Comparison of ENCODE assay signal across 1 cellular context in genomic region chr1:39680751-39681150, GRCh38.
TF ChIP-seq lines count a peak whose summit lies in the region.

No MANE protein-coding gene starts in this region.

TF ChIP-seq in H1, 55 proteins besides CTCF, POLR2A, EP300 and RAD21:
- TF ChIP-seq ZNF274 (IDR thresholded peaks at IDR 0.05; ENCODE audit: borderline replicate concordance, extremely low read depth, low read length) (no peak), SUZ12 (IDR thresholded peaks at IDR 0.05; ENCODE audit: low read length) (peak; percentile 41; the same call in 1 of the 2 replicates), SP4 (IDR thresholded peaks at IDR 0.05; ENCODE audit: low read length) (no peak), KDM1A (IDR thresholded peaks at IDR 0.05; ENCODE audit: borderline replicate concordance, low read length) (no peak), SRF (IDR thresholded peaks at IDR 0.05; ENCODE audit: low read depth, low read length) (no peak), EZH2 (IDR thresholded peaks at IDR 0.05; ENCODE audit: low read depth, low read length, severe bottlenecking) (no peak), RBBP5 (IDR thresholded peaks at IDR 0.05; ENCODE audit: borderline replicate concordance, low read depth, low read length) (no peak)
TF ChIP-seq in H1: peak in this region for 1.
